Comparison of ENCODE assay signal across 10 cellular contexts in the genomic region with DNA sequence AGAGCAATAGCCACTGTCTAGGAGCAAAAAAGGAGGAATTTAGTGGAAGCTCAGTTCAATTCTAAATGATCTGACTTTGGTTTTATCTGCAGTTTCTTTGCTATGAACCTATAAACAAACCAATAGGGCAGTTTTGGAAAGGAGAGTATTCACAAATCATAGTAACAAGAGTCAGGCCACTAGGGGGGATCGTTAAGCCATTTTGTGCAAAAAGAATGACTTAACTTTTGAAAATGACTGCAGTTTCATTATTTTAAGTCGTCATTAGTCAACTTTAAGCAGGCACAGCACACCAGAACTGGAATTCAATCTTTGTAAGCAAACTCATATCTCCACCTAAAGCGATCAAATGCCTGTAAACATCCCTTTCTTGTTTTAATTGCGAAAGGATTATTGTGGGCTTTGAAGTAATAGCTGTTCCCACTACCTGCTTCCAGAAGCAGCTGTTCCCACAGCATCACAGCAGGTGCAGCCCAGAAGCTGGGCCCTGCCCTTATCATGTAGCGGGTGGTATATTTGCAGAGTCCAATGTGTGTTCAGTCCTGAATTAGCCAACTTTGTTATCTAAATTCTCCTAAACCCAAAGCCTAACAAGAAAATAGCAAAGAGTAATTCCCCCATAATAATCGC. TPM values are rescaled to one million over a fixed set of nuclear protein-coding genes. Genes with fewer than 3 reads are reported as not detected.
DNase-seq lines count a peak whose midpoint lies in the region; ATAC-seq, FAIRE-seq and TF ChIP-seq lines count a peak whose summit lies in the region.
"Had no signal": no experiment of that assay in that cellular context is flagged by ENCODE, and none has a peak within 500 bp of the region (broad histone marks: within the 10 kb centered on the region; RNA-seq: fewer than 3 reads in every experiment).

No MANE protein-coding gene starts in this region.

- H3K27ac Mint-ChIP-seq in brain, result peak overlapping the region in 4 of 5 experiments; percentile 42 to 84 (median 54)

- H3K4me3 ChIP-seq in pancreas, result no peak overlapping the region
- H3K4me3 ChIP-seq: BLaER1 had no signal

- H3K27ac ChIP-seq in pancreas, result no peak overlapping the region
- H3K27ac ChIP-seq: BLaER1 had no signal

- no peaks in the 10 kb centered on the region for H3K36me3 ChIP-seq in pancreas
- H3K36me3 ChIP-seq: BLaER1 had no signal

- H3K4me3 Mint-ChIP-seq in brain, result peak overlapping the region; percentile 23 to 79 (median 77)

- DNase-seq in NCI-H524 (lab: John Stamatoyannopoulos, UW), result peak; percentile 4 to 49
- no peak for DNase-seq in NCI-H524 treated with DMSO at 0.1 percent for 48 hours (lab: John Stamatoyannopoulos, UW)
- DNase-seq in NCI-H1092 (lab: John Stamatoyannopoulos, UW), result peak; percentile 18
- no peak for DNase-seq in pancreas
- DNase-seq in HTR-8/SVneo (ENCODE audit: insufficient read length, low spot score), result no peak

- intact Hi-C loops in pancreas (cut with DNase I), result no loop called here

- H3K27me3 Mint-ChIP-seq in brain, result peaks cover 17% of the 10 kb centered on the region

- FAIRE-seq in pancreas (lab: Jason Lieb, UNC) (no peak), HTR-8/SVneo (lab: Jason Lieb, UNC) (no peak)
- FAIRE-seq: colon had no signal

- peaks cover 3 to 14% (median 10%) of the 10 kb centered on the region in 5 experiments for H3K9me3 Mint-ChIP-seq in brain

- H3K4me1 ChIP-seq in pancreas, result peaks cover 0 to 2% (median 0%) of the 10 kb centered on the region in 3 donors
- H3K4me1 ChIP-seq: BLaER1 had no signal

- ATAC-seq in pancreas (peak in 3 of 4 donors; percentile 47 to 57 (median 52)), GM21619 (IDR thresholded peaks at IDR 0.05; ENCODE audit: unreplicated experiment) (no peak), GM19452 (IDR thresholded peaks at IDR 0.05; ENCODE audit: unreplicated experiment) (no peak)

- peaks cover 37% of the 10 kb centered on the region for H3K4me1 Mint-ChIP-seq in brain

- TF ChIP-seq CTCF in brain (conservative IDR thresholded peaks at IDR 0.05) (peak in 1 of 2 experiments; percentile 48), pancreas (IDR thresholded peaks at IDR 0.05) (no peak)

- no peaks in the 10 kb centered on the region for H3K27me3 ChIP-seq in pancreas
- H3K27me3 ChIP-seq: BLaER1 had no signal

- 20 to 22% methylated on average over 6 of the region's 6 CpGs for WGBS in pancreas, 2 donors

- H3K9me3 ChIP-seq in pancreas, result no peaks in the 10 kb centered on the region
- H3K9me3 ChIP-seq: BLaER1 had no signal

- peaks cover 4% of the 10 kb centered on the region for H3K36me3 Mint-ChIP-seq in brain

RNA-seq across cellular contexts. Expression of gene SOX21, which starts 51.5 kb away (rescaled TPM):
- polyA plus RNA-seq in brain (ENCODE audit: insufficient read depth, low read depth, low replicate concordance) (4.9 TPM), pancreas (not detected)
- under 1 TPM in 1 of 6 donors, not detected in 5; 0.16 TPM for total RNA-seq in pancreas

RNA-seq across cellular contexts. Expression of gene GPR180, which starts 59.2 kb away (rescaled TPM):
- polyA plus RNA-seq in brain (ENCODE audit: insufficient read depth, low read depth, low replicate concordance) (1.9 TPM), pancreas (1 to 10 TPM; 1.0 to 2.5 TPM)
- 1 to 10 TPM; 1.9 to 3.2 (median 2.3) TPM for total RNA-seq in pancreas

Comparison
In these comparisons a context has a peak if more than half of its experiments do, and no peak if none do; other contexts are left out.
1. DNase-seq: peak in NCI-H524 (2 of 2) and NCI-H1092 (single experiment); none in NCI-H524 treated with DMSO at 0.1 percent for 48 hours (single experiment), pancreas (0 of 6) and HTR-8/SVneo (single experiment).
2. ATAC-seq: peak in pancreas (3 of 4); none in GM21619 (single experiment) and GM19452 (single experiment).